25 cellular contexts compared by ENCODE assay signal in the genomic region with DNA sequence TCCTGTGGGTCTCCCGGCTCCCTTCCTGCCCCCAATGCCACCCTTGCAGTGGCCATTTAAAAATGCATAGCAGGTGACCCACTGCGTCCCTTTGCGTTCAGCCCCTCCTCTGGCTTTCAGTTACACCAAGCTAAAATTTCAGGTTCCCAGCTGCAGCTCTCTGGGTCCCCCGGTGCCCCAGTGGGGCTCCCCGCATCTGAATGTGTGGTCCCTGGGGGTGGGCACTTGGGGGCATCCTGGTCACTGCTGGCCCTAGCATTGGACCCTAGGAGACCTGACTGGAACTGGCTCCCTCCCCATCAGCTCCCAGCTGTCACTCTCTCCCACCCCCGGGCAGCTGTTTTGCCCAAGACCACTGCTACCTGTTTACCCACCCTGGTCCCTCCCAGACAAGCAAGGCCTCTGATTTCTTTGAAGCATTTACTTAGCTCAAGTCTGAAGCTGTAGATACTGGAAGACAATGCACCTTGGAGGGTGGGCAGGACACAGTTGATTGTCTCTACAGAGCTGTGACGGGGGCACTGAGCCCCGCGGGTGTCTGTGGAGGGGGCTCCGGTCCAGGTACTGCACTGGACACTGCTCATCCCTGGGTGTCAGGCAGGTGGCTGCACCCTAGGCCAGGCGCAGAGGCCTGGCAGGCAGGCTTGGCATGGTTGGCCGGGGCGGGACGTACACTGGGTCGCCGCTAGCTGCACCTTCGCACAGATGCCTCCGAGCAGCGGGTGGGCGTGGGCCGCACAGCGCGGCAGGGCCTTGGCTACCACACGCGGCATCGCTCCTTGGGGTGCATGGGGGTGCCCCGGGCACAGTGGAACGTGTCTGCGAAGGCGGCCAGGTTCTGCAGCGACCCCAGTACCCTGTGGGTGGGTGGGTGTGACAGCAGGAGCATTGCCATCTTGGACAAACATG. TPM values are rescaled to one million over a fixed set of nuclear protein-coding genes. Genes with fewer than 3 reads are reported as not detected.
A peak's percentile ranks its signal among the peaks of the same experiment; 100 is the strongest.
DNase-seq lines count a peak whose midpoint lies in the region; ATAC-seq, FAIRE-seq and TF ChIP-seq lines count a peak whose summit lies in the region.
"Had no signal": no experiment of that assay in that cellular context is flagged by ENCODE, and none has a peak within 500 bp of the region (broad histone marks: within the 10 kb centered on the region; RNA-seq: fewer than 3 reads in every experiment).

No MANE protein-coding gene starts in this region.

- H3K9me3 ChIP-seq in right atrium auricular region (no peaks in the 10 kb centered on the region), RWPE2 (ENCODE audit: severe bottlenecking) (no peaks in the 10 kb centered on the region), HepG2 (ENCODE audit: low read length) (no peaks in the 10 kb centered on the region), upper lobe of right lung (no peaks in the 10 kb centered on the region)
- H3K9me3 ChIP-seq: gastroesophageal sphincter, suprapubic skin had no signal

- no peak for FAIRE-seq in HepG2 (lab: Jason Lieb, UNC)
- FAIRE-seq: endometrium, GM12891, HTR-8/SVneo had no signal

- no peak overlapping the region for H3K27ac ChIP-seq in right atrium auricular region
- H3K27ac ChIP-seq in RWPE2 (ENCODE audit: poor library complexity, severe bottlenecking) = no peak overlapping the region
- H3K27ac ChIP-seq in HepG2 (ENCODE audit: extremely low read length, insufficient read depth, low read length) = no peak overlapping the region
- H3K27ac ChIP-seq in upper lobe of right lung = no peak overlapping the region
- H3K27ac ChIP-seq: gastroesophageal sphincter, GM23248, parathyroid adenoma, suprapubic skin had no signal

- TSS peak; percentile 65 for BruUV-seq in HepG2 (replicated peaks; lab: Mats Ljungman, UMichigan)

- no peaks in the 10 kb centered on the region for H3K27me3 ChIP-seq in right atrium auricular region
- H3K27me3 ChIP-seq in RWPE2 (ENCODE audit: insufficient read depth, poor library complexity, severe bottlenecking) = no peaks in the 10 kb centered on the region
- peaks cover 5 to 28% of the 10 kb centered on the region in 2 experiments; a peak in 4 of 5 replicates for H3K27me3 ChIP-seq in HepG2 (ENCODE audit: control insufficient read depth in 1 of 2, insufficient read depth in 2 of 2, low read length in 2 of 2)
- no peaks in the 10 kb centered on the region for H3K27me3 ChIP-seq in upper lobe of right lung

- no peak for TF ChIP-seq RAD21 in HepG2 (CRISPR knock-in tag; IDR thresholded peaks at IDR 0.05)

- TF ChIP-seq EP300 in HepG2 (IDR thresholded peaks at IDR 0.05; ENCODE audit: low read depth in 2 of 2, low read length in 2 of 2) (no peak), HepG2 (CRISPR knock-in tag; IDR thresholded peaks at IDR 0.05; ENCODE audit: borderline replicate concordance) (no peak)

- no peak overlapping the region for H3K9ac ChIP-seq in HepG2 (ENCODE audit: insufficient read depth, low read depth, low read length)
- H3K9ac ChIP-seq: GM23248, parathyroid adenoma had no signal

- DNase-seq in Right ventricle myocardium superior (peak; percentile 33), right atrium auricular region (ENCODE audit: low spot score) (no peak), RWPE2 (ENCODE audit: low spot score) (peak; percentile 59), HepG2 (ENCODE audit: low spot score) (no peak), upper lobe of right lung (peak; percentile 57), AG08396 (ENCODE audit: low spot score) (no peak), Kasumi-1 (lab: John Stamatoyannopoulos, UW) (no peak)
- DNase-seq: activated CD4-positive, alpha-beta T cell treated with anti-CD3 and anti-CD28 coated beads for 36 hours; activated naive CD8-positive, alpha-beta T cell treated with anti-CD3 and anti-CD28 coated beads for 36 hours; central memory CD4-positive, alpha-beta T cell; dermis blood vessel endothelial cell; GM23248; hippocampal formation; immature natural killer cell; Karpas-422; NCI-H1436; nephron progenitor cell; RPMI8226; stimulated activated naive CD4-positive, alpha-beta T cell had no signal

- H4K20me1 ChIP-seq in HepG2 (ENCODE audit: insufficient read depth, low read length) = no peaks in the 10 kb centered on the region

- peaks cover 0 to 32% of the 10 kb centered on the region in 2 donors for H3K4me1 ChIP-seq in right atrium auricular region
- H3K4me1 ChIP-seq in RWPE2 (ENCODE audit: insufficient read depth, poor library complexity, severe bottlenecking) = no peaks in the 10 kb centered on the region
- peaks cover 20% of the 10 kb centered on the region for H3K4me1 ChIP-seq in HepG2 (ENCODE audit: insufficient read depth, low read length)
- peaks cover 21% of the 10 kb centered on the region for H3K4me1 ChIP-seq in upper lobe of right lung
- H3K4me1 ChIP-seq: parathyroid adenoma had no signal

- no peak for TF ChIP-seq POLR2A in HepG2 (IDR thresholded peaks at IDR 0.05; ENCODE audit: insufficient read depth in 1 of 2, low read depth in 2 of 2, low read length in 2 of 2)

- in situ Hi-C loops in HepG2 (cut with HindIII; ENCODE audit: extremely low pct_ligation_motif_present, low pct_unique_long_range_greater_than_20kb) = no loop called here

- 93% methylated on average over 16 of the region's 31 CpGs for WGBS in HepG2 (ENCODE audit: low lambda C conversion rate)

- CTCF ChIA-PET in HepG2 (lab: Yijun Ruan, JAX; ENCODE audit: low intra/inter-chr PET ratio, low total read pairs) = no interaction called here

- POLR2A ChIA-PET in HepG2 (lab: Yijun Ruan, JAX) = interaction anchor here (1.0 kb wide), 1 partner anchor 12 kb away, joined by 3 read pairs; no protein-coding TSS in a partner anchor

- no peak overlapping the region for H3K4me3 ChIP-seq in right atrium auricular region
- H3K4me3 ChIP-seq in RWPE2 (ENCODE audit: severe bottlenecking) = no peak overlapping the region
- no peak overlapping the region for H3K4me3 ChIP-seq in HepG2 (replicated peaks in 1 of 3; ENCODE audit: insufficient read depth in 1 of 3, low read depth in 2 of 3, low read length in 3 of 3)
- H3K4me3 ChIP-seq in upper lobe of right lung = no peak overlapping the region
- H3K4me3 ChIP-seq: gastroesophageal sphincter, GM23248, suprapubic skin had no signal

- ATAC-seq in Right ventricle myocardium superior (ENCODE audit: poor library complexity) (no peak), RWPE2 (ENCODE audit: low read depth) (no peak), HepG2 (no peak), upper lobe of right lung (no peak)
- ATAC-seq: activated CD4-positive, alpha-beta T cell treated with anti-CD3 and anti-CD28 coated beads for 36 hours; gastroesophageal sphincter had no signal

- H3K4me2 ChIP-seq in HepG2 (ENCODE audit: low read depth, low read length) = no peak overlapping the region

- no peaks in the 10 kb centered on the region for H3K36me3 ChIP-seq in right atrium auricular region
- no peaks in the 10 kb centered on the region for H3K36me3 ChIP-seq in RWPE2 (ENCODE audit: low read depth)
- H3K36me3 ChIP-seq in HepG2 (replicated peaks in 1 of 2; ENCODE audit: control insufficient read depth in 1 of 2, insufficient read depth in 2 of 2, low read length in 2 of 2) = no peaks in the 10 kb centered on the region
- no peaks in the 10 kb centered on the region for H3K36me3 ChIP-seq in upper lobe of right lung
- H3K36me3 ChIP-seq: suprapubic skin had no signal

- H2AFZ ChIP-seq in HepG2 (ENCODE audit: low read length) = no peak overlapping the region
- H2AFZ ChIP-seq: GM23248, parathyroid adenoma had no signal

- intact Hi-C loops in Right ventricle myocardium superior (cut with DNase I) = no loop called here
- intact Hi-C loops in HepG2 (cut with micrococcal nuclease; ENCODE audit: unreplicated experiment) = no loop called here
- intact Hi-C loops in upper lobe of right lung (cut with DNase I) = no loop called here

- TF ChIP-seq CTCF in right atrium auricular region (IDR thresholded peaks at IDR 0.05) (no peak), RWPE2 (IDR thresholded peaks at IDR 0.05; ENCODE audit: poor library complexity, severe bottlenecking) (no peak), HepG2 (CRISPR knock-in tag; IDR thresholded peaks at IDR 0.05) (no peak), upper lobe of right lung (IDR thresholded peaks at IDR 0.05) (no peak)

- H3K79me2 ChIP-seq in HepG2 (ENCODE audit: insufficient read depth, low read length) = no peaks in the 10 kb centered on the region
- H3K79me2 ChIP-seq: parathyroid adenoma had no signal

RNA-seq across cellular contexts. Expression of gene PRXL2B, which starts 3.9 kb away (rescaled TPM):
- total RNA-seq in Right ventricle myocardium superior = 9.8 TPM
- 1 to 10 TPM; 6.4 to 6.8 TPM for total RNA-seq in right atrium auricular region
- 14.1 and 16.8 TPM in 2 replicates for total RNA-seq in HepG2 (2016; rRNA removed; fragmentation: Illumina TruSeq; extraction: Trizol)
- total RNA-seq in HepG2 (2016; cell fraction: cytosol; rRNA removed; fragmentation: Illumina TruSeq; extraction: Trizol; ENCODE audit: low read depth) = 3.3 and 4.6 TPM in 2 replicates
- total RNA-seq in HepG2 (2016; cell fraction: insoluble cytoplasmic fraction; rRNA removed; fragmentation: Illumina TruSeq; extraction: Trizol) = 14.4 and 15.6 TPM in 2 replicates
- 9.8 and 9.9 TPM in 2 replicates for total RNA-seq in HepG2 (2016; cell fraction: membrane; rRNA removed; fragmentation: Illumina TruSeq; extraction: Trizol)
- 8.9 and 10.7 TPM in 2 replicates for total RNA-seq in HepG2 (2016; cell fraction: nucleus; rRNA removed; fragmentation: Illumina TruSeq; extraction: Trizol)
- polyA plus RNA-seq in HepG2 (2011; rRNA removed) = 22.1 and 29.5 TPM in 2 replicates
- 24.7 and 29.1 TPM in 2 replicates for polyA plus RNA-seq in HepG2 (2011; cell fraction: cytosol; rRNA removed)
- 72.9 and 75.2 TPM in 2 replicates for polyA plus RNA-seq in HepG2 (2011; cell fraction: nucleus; rRNA removed)
- polyA plus RNA-seq in HepG2 (2012) = 22.4 and 26.9 TPM in 2 replicates
- polyA plus RNA-seq in HepG2 (2016; cell fraction: cytosol; fragmentation: Illumina TruSeq; extraction: Trizol; ENCODE audit: low read depth) = 4.6 and 4.8 TPM in 2 replicates
- 20.7 and 24.0 TPM in 2 replicates for polyA plus RNA-seq in HepG2 (2016; cell fraction: insoluble cytoplasmic fraction; fragmentation: Illumina TruSeq; extraction: Trizol; ENCODE audit: low read depth)
- 11.7 and 12.0 TPM in 2 replicates for polyA plus RNA-seq in HepG2 (2016; cell fraction: membrane; fragmentation: Illumina TruSeq; extraction: Trizol; ENCODE audit: low read depth)
- 24.3 and 25.8 TPM in 2 replicates for polyA plus RNA-seq in HepG2 (2016; cell fraction: nucleus; fragmentation: Illumina TruSeq; extraction: Trizol; ENCODE audit: insufficient read depth, low read depth)
- polyA minus RNA-seq in HepG2 (2011; rRNA and poly(A)+ RNA removed; ENCODE audit: low replicate concordance) = 3.8 and 32.9 TPM in 2 replicates
- polyA minus RNA-seq in HepG2 (2011; cell fraction: cytosol; rRNA and poly(A)+ RNA removed) = 16.2 and 16.4 TPM in 2 replicates
- polyA minus RNA-seq in HepG2 (2011; cell fraction: nucleus; rRNA and poly(A)+ RNA removed) = 5.8 and 7.5 TPM in 2 replicates
- total RNA-seq in upper lobe of right lung = 25.9 TPM

RNA-seq across cellular contexts. Expression of gene TNFRSF14, which starts 34.3 kb away (rescaled TPM):
- total RNA-seq in Right ventricle myocardium superior = 16.0 TPM
- total RNA-seq in right atrium auricular region = 10 to 100 TPM in 1 of 2 donors, 1 to 10 TPM in 1; 9.2 to 14.5 TPM
- total RNA-seq in HepG2 (2016; rRNA removed; fragmentation: Illumina TruSeq; extraction: Trizol) = 6.2 and 11.9 TPM in 2 replicates
- total RNA-seq in HepG2 (2016; cell fraction: cytosol; rRNA removed; fragmentation: Illumina TruSeq; extraction: Trizol; ENCODE audit: low read depth) = 7.1 and 8.0 TPM in 2 replicates
- 5.5 and 13.2 TPM in 2 replicates for total RNA-seq in HepG2 (2016; cell fraction: insoluble cytoplasmic fraction; rRNA removed; fragmentation: Illumina TruSeq; extraction: Trizol)
- 10.5 and 12.4 TPM in 2 replicates for total RNA-seq in HepG2 (2016; cell fraction: membrane; rRNA removed; fragmentation: Illumina TruSeq; extraction: Trizol)
- 11.2 and 11.3 TPM in 2 replicates for total RNA-seq in HepG2 (2016; cell fraction: nucleus; rRNA removed; fragmentation: Illumina TruSeq; extraction: Trizol)
- polyA plus RNA-seq in HepG2 (2011; rRNA removed) = 49.9 and 70.7 TPM in 2 replicates
- polyA plus RNA-seq in HepG2 (2011; cell fraction: cytosol; rRNA removed) = 24.2 and 35.1 TPM in 2 replicates
- 534 and 601 TPM in 2 replicates for polyA plus RNA-seq in HepG2 (2011; cell fraction: nucleus; rRNA removed)
- polyA plus RNA-seq in HepG2 (2012) = 20.3 and 22.1 TPM in 2 replicates
- 6.2 and 6.4 TPM in 2 replicates for polyA plus RNA-seq in HepG2 (2016; cell fraction: cytosol; fragmentation: Illumina TruSeq; extraction: Trizol; ENCODE audit: low read depth)
- 5.6 and 7.2 TPM in 2 replicates for polyA plus RNA-seq in HepG2 (2016; cell fraction: insoluble cytoplasmic fraction; fragmentation: Illumina TruSeq; extraction: Trizol; ENCODE audit: low read depth)
- polyA plus RNA-seq in HepG2 (2016; cell fraction: membrane; fragmentation: Illumina TruSeq; extraction: Trizol; ENCODE audit: low read depth) = 9.0 and 10.4 TPM in 2 replicates
- 35.7 and 39.2 TPM in 2 replicates for polyA plus RNA-seq in HepG2 (2016; cell fraction: nucleus; fragmentation: Illumina TruSeq; extraction: Trizol; ENCODE audit: insufficient read depth, low read depth)
- 0.61 and 40.6 TPM in 2 replicates for polyA minus RNA-seq in HepG2 (2011; rRNA and poly(A)+ RNA removed; ENCODE audit: low replicate concordance)
- polyA minus RNA-seq in HepG2 (2011; cell fraction: cytosol; rRNA and poly(A)+ RNA removed) = 12.6 and 13.8 TPM in 2 replicates
- polyA minus RNA-seq in HepG2 (2011; cell fraction: nucleus; rRNA and poly(A)+ RNA removed) = 32.2 and 34.3 TPM in 2 replicates
- 133 TPM for total RNA-seq in upper lobe of right lung

RNA-seq across cellular contexts. Expression of gene MMEL1, which starts 42.3 kb away (rescaled TPM):
- total RNA-seq in Right ventricle myocardium superior (0.48 TPM), right atrium auricular region (not detected), HepG2 (2016; rRNA removed; fragmentation: Illumina TruSeq; extraction: Trizol) (not detected in 2 replicates), upper lobe of right lung (3.2 TPM)
- not detected in 2 replicates for total RNA-seq in HepG2 (2016; cell fraction: cytosol; rRNA removed; fragmentation: Illumina TruSeq; extraction: Trizol; ENCODE audit: low read depth)
- total RNA-seq in HepG2 (2016; cell fraction: insoluble cytoplasmic fraction; rRNA removed; fragmentation: Illumina TruSeq; extraction: Trizol) = not detected in 2 replicates
- not detected in 2 replicates for total RNA-seq in HepG2 (2016; cell fraction: membrane; rRNA removed; fragmentation: Illumina TruSeq; extraction: Trizol)
- total RNA-seq in HepG2 (2016; cell fraction: nucleus; rRNA removed; fragmentation: Illumina TruSeq; extraction: Trizol) = not detected in 2 replicates
- 0.48 and 1.6 TPM in 2 replicates for polyA plus RNA-seq in HepG2 (2011; rRNA removed)
- 0.54 and 0.78 TPM in 2 replicates for polyA plus RNA-seq in HepG2 (2011; cell fraction: cytosol; rRNA removed)
- 3.3 and 4.7 TPM in 2 replicates for polyA plus RNA-seq in HepG2 (2011; cell fraction: nucleus; rRNA removed)
- polyA plus RNA-seq in HepG2 (2012) = 0.37 and 0.43 TPM in 2 replicates
- polyA plus RNA-seq in HepG2 (2016; cell fraction: cytosol; fragmentation: Illumina TruSeq; extraction: Trizol; ENCODE audit: low read depth) = not detected in 2 replicates
- not detected in 2 replicates for polyA plus RNA-seq in HepG2 (2016; cell fraction: insoluble cytoplasmic fraction; fragmentation: Illumina TruSeq; extraction: Trizol; ENCODE audit: low read depth)
- polyA plus RNA-seq in HepG2 (2016; cell fraction: membrane; fragmentation: Illumina TruSeq; extraction: Trizol; ENCODE audit: low read depth) = not detected in 2 replicates
- not detected in 2 replicates for polyA plus RNA-seq in HepG2 (2016; cell fraction: nucleus; fragmentation: Illumina TruSeq; extraction: Trizol; ENCODE audit: insufficient read depth, low read depth)
- polyA minus RNA-seq in HepG2 (2011; rRNA and poly(A)+ RNA removed; ENCODE audit: low replicate concordance) = 0.72 TPM in 1 of 2 replicates, not detected in the other
- polyA minus RNA-seq in HepG2 (2011; cell fraction: cytosol; rRNA and poly(A)+ RNA removed) = 1.3 TPM in 1 of 2 replicates, not detected in the other
- 0.39 and 0.62 TPM in 2 replicates for polyA minus RNA-seq in HepG2 (2011; cell fraction: nucleus; rRNA and poly(A)+ RNA removed)
- total RNA-seq: GM23248 had no signal
- polyA plus RNA-seq: GM23248 had no signal

Comparison
In these comparisons a context has a peak if more than half of its experiments do, and no peak if none do; other contexts are left out.
1. DNase-seq: peak in Right ventricle myocardium superior (single experiment), RWPE2 (single experiment) and upper lobe of right lung (single experiment); none in right atrium auricular region (single experiment), HepG2 (single experiment), AG08396 (single experiment) and Kasumi-1 (0 of 2).